ENCODE assay signal across 8 cellular contexts in the genomic region with DNA sequence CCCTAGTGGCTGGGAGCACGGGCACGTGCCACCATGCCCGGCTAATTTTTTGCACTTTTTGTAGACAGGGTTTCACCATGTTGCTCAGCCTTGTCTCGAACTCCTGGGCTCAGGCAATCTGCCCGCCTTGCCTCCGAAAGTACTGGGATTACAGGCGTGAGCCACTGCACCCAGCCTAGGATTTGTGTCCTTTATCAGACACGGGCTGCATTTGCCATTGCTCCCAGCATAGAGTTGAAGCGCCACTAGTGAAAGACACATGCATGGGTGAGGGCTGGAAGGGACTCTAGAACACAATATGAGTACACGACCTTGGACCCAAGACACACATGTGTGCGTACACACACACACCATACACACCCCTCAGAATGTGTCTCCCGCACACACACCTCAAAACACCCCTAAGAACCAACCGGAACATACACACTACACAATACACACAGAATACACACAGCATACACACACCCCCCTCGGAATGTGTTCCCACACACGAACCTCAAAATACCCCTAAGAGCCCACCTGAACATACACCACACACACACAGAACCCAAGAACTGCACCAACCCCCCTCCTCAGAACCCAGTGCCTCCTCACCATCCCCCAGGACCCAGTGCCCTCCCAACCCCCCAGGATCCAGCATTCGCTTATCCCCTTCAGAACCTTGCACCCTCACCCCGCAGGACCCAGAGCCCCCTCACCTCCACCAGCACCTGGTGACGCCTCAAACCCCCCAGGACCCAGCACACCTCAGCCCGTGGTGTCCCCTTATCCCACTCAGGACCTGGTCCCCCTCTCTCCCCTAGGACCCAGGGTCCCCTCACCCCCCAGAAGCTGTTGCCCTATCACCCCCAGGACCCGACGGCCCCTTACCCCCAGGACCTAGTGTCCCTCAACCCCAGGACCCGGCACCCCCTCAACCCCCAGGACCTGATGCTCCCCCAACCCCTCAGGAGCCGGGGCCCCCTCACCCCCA. TPM values are rescaled to one million over a fixed set of nuclear protein-coding genes. Genes with fewer than 3 reads are reported as not detected.
A peak's percentile ranks its signal among the peaks of the same experiment; 100 is the strongest.
DNase-seq lines count a peak whose midpoint lies in the region; ATAC-seq and TF ChIP-seq lines count a peak whose summit lies in the region.

No MANE protein-coding gene starts in this region.

- H3K36me3 Mint-ChIP-seq in Calu3 (ENCODE audit: insufficient read depth, unreplicated experiment), result peaks cover 14% of the 10 kb centered on the region

- no peaks in the 10 kb centered on the region for H3K79me2 ChIP-seq in parathyroid adenoma

- TF ChIP-seq CTCF in Calu3 (IDR thresholded peaks at IDR 0.05; ENCODE audit: unreplicated experiment) (no peak), Peyer's patch (IDR thresholded peaks at IDR 0.05) (no peak), esophagus squamous epithelium (IDR thresholded peaks at IDR 0.05) (no peak), parathyroid adenoma (IDR thresholded peaks at IDR 0.05) (no peak)

- ATAC-seq in HG03520 (IDR thresholded peaks at IDR 0.05; ENCODE audit: unreplicated experiment), result no peak
- no peak for ATAC-seq in HG03354 (IDR thresholded peaks at IDR 0.05; ENCODE audit: poor library complexity, severe bottlenecking, unreplicated experiment)
- no peak for ATAC-seq in GM19324 (IDR thresholded peaks at IDR 0.05; ENCODE audit: low FRiP score, unreplicated experiment)

- H3K4me2 ChIP-seq in parathyroid adenoma (ENCODE audit: low read length), result peak overlapping the region; percentile 58

- no peaks in the 10 kb centered on the region for H3K27me3 Mint-ChIP-seq in Calu3 (ENCODE audit: unreplicated experiment)

- peaks cover 9% of the 10 kb centered on the region for H3K4me1 Mint-ChIP-seq in Calu3 (ENCODE audit: low read depth, unreplicated experiment)

- 54 to 66% methylated on average over 14 to 17 of the region's 23 CpGs for WGBS in esophagus squamous epithelium, 2 donors

- peak overlapping the region; percentile 90 to 99 (median 90) for H3K27ac ChIP-seq in Peyer's patch
- H3K27ac ChIP-seq in esophagus squamous epithelium, result peak overlapping the region; percentile 91 to 97 (median 94)
- peak overlapping the region; percentile 32 for H3K27ac ChIP-seq in parathyroid adenoma

- intact Hi-C loops in Calu3 (cut with micrococcal nuclease; ENCODE audit: unreplicated experiment) (no loop called here), esophagus squamous epithelium (cut with DNase I) (no loop called here)

- no peak for DNase-seq in Calu3
- DNase-seq in Peyer's patch, result peak in 1 of 3 donors; percentile 43
- DNase-seq in esophagus squamous epithelium (lab: John Stamatoyannopoulos, UW), result no peak
- DNase-seq in NCI-H1048 (lab: John Stamatoyannopoulos, UW), result no peak

- TF ChIP-seq POLR2A in Peyer's patch (IDR thresholded peaks at IDR 0.05) (peak in 1 of 2 donors; percentile 19), esophagus squamous epithelium (IDR thresholded peaks at IDR 0.05) (no peak)

- H3K27me3 ChIP-seq in Peyer's patch (no peaks in the 10 kb centered on the region), esophagus squamous epithelium (no peaks in the 10 kb centered on the region), parathyroid adenoma (ENCODE audit: control insufficient read depth, insufficient read depth, low read length) (no peaks in the 10 kb centered on the region)

- H3K9ac ChIP-seq in parathyroid adenoma, result no peak overlapping the region

- peak overlapping the region; percentile 82 for H2AFZ ChIP-seq in parathyroid adenoma

- BruUV-seq in Calu3 (replicated peaks; lab: Mats Ljungman, UMichigan), result no TSS peak

- H3K9me3 Mint-ChIP-seq in Calu3 (ENCODE audit: low read depth, unreplicated experiment), result no peaks in the 10 kb centered on the region

- CTCF ChIA-PET in Calu3 (lab: Charles Lee), result no interaction called here

- H3K9me3 ChIP-seq in Peyer's patch, result no peaks in the 10 kb centered on the region
- no peaks in the 10 kb centered on the region for H3K9me3 ChIP-seq in esophagus squamous epithelium
- no peaks in the 10 kb centered on the region for H3K9me3 ChIP-seq in parathyroid adenoma (ENCODE audit: control insufficient read depth, low read length)

- no peaks in the 10 kb centered on the region for H3K36me3 ChIP-seq in Peyer's patch
- peaks cover 0 to 13% (median 0%) of the 10 kb centered on the region in 3 donors for H3K36me3 ChIP-seq in esophagus squamous epithelium
- H3K36me3 ChIP-seq in parathyroid adenoma (ENCODE audit: control insufficient read depth, insufficient read depth, low read length), result no peaks in the 10 kb centered on the region

- peak overlapping the region; percentile 65 to 97 (median 94) for H3K4me3 ChIP-seq in Peyer's patch
- H3K4me3 ChIP-seq in esophagus squamous epithelium, result peak overlapping the region; percentile 70 to 94 (median 88)
- H3K4me3 ChIP-seq in parathyroid adenoma (ENCODE audit: low read depth, low read length), result peak overlapping the region; percentile 66

- H3K27ac Mint-ChIP-seq in Calu3 (ENCODE audit: unreplicated experiment), result peak overlapping the region; percentile 75

- peak overlapping the region; percentile 83 for H3K4me3 Mint-ChIP-seq in Calu3 (ENCODE audit: low read depth, unreplicated experiment)

- H3K4me1 ChIP-seq in Peyer's patch (peaks cover 4 to 61% (median 9%) of the 10 kb centered on the region in 4 donors), esophagus squamous epithelium (peaks cover 20 to 58% (median 26%) of the 10 kb centered on the region in 3 donors), parathyroid adenoma (no peaks in the 10 kb centered on the region)

RNA-seq across cellular contexts. Expression of gene TNIP2, which starts 1.0 kb away (rescaled TPM):
- total RNA-seq in Calu3 (2022) (17.5 and 18.7 TPM in 2 replicates), Peyer's patch (100 to 1,000 TPM; 135 to 255 (median 145) TPM), esophagus squamous epithelium (10 to 100 TPM; 40.1 to 58.2 (median 45.5) TPM)

RNA-seq across cellular contexts. Expression of gene SH3BP2, which starts 37.8 kb away (rescaled TPM):
- total RNA-seq in Calu3 (2022), result 20.7 and 22.7 TPM in 2 replicates
- 100 to 1,000 TPM in 2 of 4 donors, 10 to 100 TPM in 2; 54.8 to 208 (median 102) TPM for total RNA-seq in Peyer's patch
- 10 to 100 TPM; 13.5 to 36.8 (median 34.0) TPM for total RNA-seq in esophagus squamous epithelium

Comparison
In these comparisons a context has a peak if more than half of its experiments do, and no peak if none do; other contexts are left out.
1. H3K27ac ChIP-seq: peak in every context shown above with its lines; median percentile 94 in esophagus squamous epithelium; 90 in Peyer's patch; 32 in parathyroid adenoma.